Comparison of ENCODE assay signal across 8 cellular contexts in genomic region chr1:166875302-166875733, GRCh38. TPM values are rescaled to one million over a fixed set of nuclear protein-coding genes. Genes with fewer than 3 reads are reported as not detected.
DNase-seq lines count a peak whose midpoint lies in the region; ATAC-seq and TF ChIP-seq lines count a peak whose summit lies in the region.

No MANE protein-coding gene starts in this region.

- peaks cover 4% of the 10 kb centered on the region; the same call in 1 of the 2 replicates for H3K4me1 ChIP-seq in HUES6 (ENCODE audit: control insufficient read depth, insufficient read depth, low read length)
- peaks cover 21% of the 10 kb centered on the region for H3K4me1 ChIP-seq in mononuclear cell (ENCODE audit: insufficient read depth, low read length)

- TF ChIP-seq CTCF in 22Rv1 (IDR thresholded peaks at IDR 0.05) (no peak), brain microvascular endothelial cell (IDR thresholded peaks at IDR 0.05; ENCODE audit: low read depth, low read length, missing control alignments) (no peak)

- no peaks in the 10 kb centered on the region for H3K27me3 ChIP-seq in HUES6 (ENCODE audit: control insufficient read depth, insufficient read depth, low read length)
- no peaks in the 10 kb centered on the region for H3K27me3 ChIP-seq in brain microvascular endothelial cell (replicated peaks)
- no peaks in the 10 kb centered on the region for H3K27me3 ChIP-seq in mononuclear cell (ENCODE audit: insufficient read depth, low read length)

- intact Hi-C loops in left colon (cut with DNase I, micrococcal nuclease) = no loop called here

- in situ Hi-C loops in brain microvascular endothelial cell (cut with HindIII; ENCODE audit: low pct_ligation_motif_present, low sequenced_read_pairs) = no loop called here

- ATAC-seq in left colon = no peak

- H3K4me3 ChIP-seq in HUES6 (ENCODE audit: low read depth, low read length) (peak overlapping the region; percentile 80), brain microvascular endothelial cell (ENCODE audit: low read depth, low read length) (peak overlapping the region; percentile 76), mononuclear cell (ENCODE audit: low read length) (peak overlapping the region; percentile 57)

- DNase-seq in brain microvascular endothelial cell (no peak), HK-2 (ENCODE audit: unreplicated experiment) (no peak), left colon (no peak), GM19238 (ENCODE audit: insufficient read length, low spot score) (no peak)
- no peak for DNase-seq in stimulated activated CD8-positive, alpha-beta memory T cell treated with anti-CD3 and anti-CD28 coated beads, Interleukin-4, amount 100 ng/mL, for 48 hours

- H3K9me3 ChIP-seq in HUES6 (ENCODE audit: control insufficient read depth, insufficient read depth, low read depth, low read length) (no peaks in the 10 kb centered on the region), mononuclear cell (ENCODE audit: low read depth, low read length) (no peaks in the 10 kb centered on the region)

- H3K27ac ChIP-seq in 22Rv1 (peak overlapping the region; percentile 96), HUES6 (ENCODE audit: low read depth, low read length) (peak overlapping the region; percentile 79; the same call in 1 of the 2 replicates), brain microvascular endothelial cell (peak overlapping the region; percentile 51)

- H3K36me3 ChIP-seq in HUES6 (ENCODE audit: control insufficient read depth, insufficient read depth, low read length) (peaks cover 3% of the 10 kb centered on the region; the same call in 1 of the 2 replicates), brain microvascular endothelial cell (replicated peaks) (no peaks in the 10 kb centered on the region)

- peak overlapping the region; percentile 89 for H3K9ac ChIP-seq in HUES6 (ENCODE audit: low read length)

RNA-seq across cellular contexts. Expression of gene TADA1, which starts 0.7 kb away (rescaled TPM):
- total RNA-seq in mononuclear cell = 27.5 TPM
- 10 to 100 TPM in 1 of 2 donors, 1 to 10 TPM in 1; 9.5 to 11.6 TPM for total RNA-seq in left colon

RNA-seq across cellular contexts. Expression of gene POGK, which starts 36.0 kb away (rescaled TPM):
- total RNA-seq in mononuclear cell (23.6 TPM), left colon (10 to 100 TPM; 27.5 to 30.3 TPM)
